Comparison of ENCODE assay signal across 25 cellular contexts in genomic region chr5:179405426-179406030, GRCh38.
"Had no signal": no experiment of that assay in that cellular context is flagged by ENCODE, and none has a peak within 500 bp of the region (broad histone marks: within the 10 kb centered on the region; RNA-seq: fewer than 3 reads in every experiment).

No MANE protein-coding gene starts in this region.

- H3K36me3 Mint-ChIP-seq: activated naive CD8-positive, alpha-beta T cell treated with anti-CD3 and anti-CD28 coated beads, Interleukin-2, amount 10 ng/mL, durations not matched to agents 7 days and 5 days; mesothelial cell of epicardium; natural killer cell; stimulated activated effector memory CD8-positive, alpha-beta T cell treated with anti-CD3 and anti-CD28 coated beads, Interleukin-12 subunit alpha, Interleukin-12 subunit beta, amount 100 ng/mL, for 72 hours had no signal

- H3K27ac Mint-ChIP-seq: activated naive CD4-positive, alpha-beta T cell treated with anti-CD3 and anti-CD28 coated beads for 36 hours; activated naive CD8-positive, alpha-beta T cell treated with anti-CD3 and anti-CD28 coated beads, Interleukin-2, amount 10 ng/mL, durations not matched to agents 7 days and 5 days; endodermal cell; mesothelial cell of epicardium; natural killer cell; stimulated activated effector memory CD8-positive, alpha-beta T cell treated with anti-CD3 and anti-CD28 coated beads, Interleukin-12 subunit alpha, Interleukin-12 subunit beta, amount 100 ng/mL, for 72 hours; T-helper 1 cell treated with Interleukin-12 subunit alpha and Interleukin-12 subunit beta and Interleukin-4 antibody, amounts not matched to agents 30 μg/mL and 1 μg/mL, for 36 hours had no signal

- H3K27ac ChIP-seq: breast epithelium, colonic mucosa, gastroesophageal sphincter, lower lobe of right lung, pancreas, testis had no signal

- H3K27me3 Mint-ChIP-seq: activated naive CD8-positive, alpha-beta T cell treated with anti-CD3 and anti-CD28 coated beads, Interleukin-2, amount 10 ng/mL, durations not matched to agents 7 days and 5 days had no signal

- H3K4me3 Mint-ChIP-seq: activated naive CD4-positive, alpha-beta T cell treated with anti-CD3 and anti-CD28 coated beads for 36 hours; activated naive CD8-positive, alpha-beta T cell treated with anti-CD3 and anti-CD28 coated beads, Interleukin-2, amount 10 ng/mL, durations not matched to agents 7 days and 5 days; central memory CD8-positive, alpha-beta T cell; endodermal cell; mesothelial cell of epicardium; natural killer cell; stimulated activated effector memory CD8-positive, alpha-beta T cell treated with anti-CD3 and anti-CD28 coated beads, Interleukin-12 subunit alpha, Interleukin-12 subunit beta, amount 100 ng/mL, for 72 hours; T-helper 1 cell treated with Interleukin-12 subunit alpha and Interleukin-12 subunit beta and Interleukin-4 antibody, amounts not matched to agents 30 μg/mL and 1 μg/mL, for 36 hours had no signal

- DNase-seq: activated CD4-positive, alpha-beta T cell treated with anti-CD3 and anti-CD28 coated beads for 4 hours; activated CD4-positive, alpha-beta T cell treated with anti-CD3 and anti-CD28 coated beads, Interleukin-2, amount 50 U/mL, for 48 hours; activated CD4-positive, CD25-positive, alpha-beta regulatory T cell; activated effector memory CD4-positive, alpha-beta T cell treated with Interleukin-2 at 50 U/mL for 16 hours; activated naive CD4-positive, alpha-beta T cell treated with anti-CD3 and anti-CD28 coated beads for 36 hours; activated naive CD8-positive, alpha-beta T cell treated with anti-CD3 and anti-CD28 coated beads, Interleukin-2, amount 10 ng/mL, durations not matched to agents 7 days and 5 days; activated T-cell treated with anti-CD3 and anti-CD28 coated beads, Interleukin-2, amount 50 U/mL, for 48 hours; amniotic stem cell; left colon; lower lobe of right lung; natural killer cell; stimulated activated CD4-positive, alpha-beta T cell treated with anti-CD3 and anti-CD28 coated beads, Interleukin-2, amount 100 ng/mL, for 24 hours; T1000; trophoblast cell had no signal

- H3K4me1 Mint-ChIP-seq: activated naive CD8-positive, alpha-beta T cell treated with anti-CD3 and anti-CD28 coated beads, Interleukin-2, amount 10 ng/mL, durations not matched to agents 7 days and 5 days; central memory CD8-positive, alpha-beta T cell; endodermal cell; natural killer cell; stimulated activated effector memory CD8-positive, alpha-beta T cell treated with anti-CD3 and anti-CD28 coated beads, Interleukin-12 subunit alpha, Interleukin-12 subunit beta, amount 100 ng/mL, for 72 hours had no signal

- ATAC-seq: gastroesophageal sphincter, left colon, lower lobe of right lung, natural killer cell, pancreas, right cardiac atrium had no signal

- H3K9me3 Mint-ChIP-seq: central memory CD8-positive, alpha-beta T cell; natural killer cell had no signal
